ENCODE assay signal across 8 cellular contexts in genomic region chr17:28710948-28711722, GRCh38. TPM values are rescaled to one million over a fixed set of nuclear protein-coding genes. Genes with fewer than 3 reads are reported as not detected.
DNase-seq lines count a peak whose midpoint lies in the region; TF ChIP-seq lines count a peak whose summit lies in the region.

No MANE protein-coding gene starts in this region.

- H3K4me3 ChIP-seq in HUES48 (ENCODE audit: low read depth, low read length) = peak overlapping the region; percentile 88
- peak overlapping the region; percentile 66 for H3K4me3 ChIP-seq in OCI-LY1 (ENCODE audit: low read depth, low read length, poor library complexity, severe bottlenecking)
- H3K4me3 ChIP-seq in epithelial cell of esophagus (ENCODE audit: low read length) = peak overlapping the region; percentile 57
- H3K4me3 ChIP-seq in mononuclear cell (ENCODE audit: low read length) = peak overlapping the region; percentile 70

- H3K27me3 ChIP-seq in HUES48 (ENCODE audit: control insufficient read depth, insufficient read depth, low read length) (no peaks in the 10 kb centered on the region), OCI-LY1 (ENCODE audit: insufficient read depth, low read length) (no peaks in the 10 kb centered on the region), mononuclear cell (ENCODE audit: insufficient read depth, low read length) (no peaks in the 10 kb centered on the region)

- H3K9me2 ChIP-seq in OCI-LY1 (ENCODE audit: low read depth, low read length) = no peaks in the 10 kb centered on the region

- H3K9ac ChIP-seq in HUES48 (ENCODE audit: low read depth, low read length) (peak overlapping the region; percentile 95), OCI-LY1 (ENCODE audit: low read length) (peak overlapping the region; percentile 65)

- H3F3A ChIP-seq in OCI-LY1 (ENCODE audit: insufficient read depth, low read length) = no peaks in the 10 kb centered on the region

- no peak overlapping the region for H2AFZ ChIP-seq in OCI-LY1 (ENCODE audit: low read length)

- no peaks in the 10 kb centered on the region for H3K79me2 ChIP-seq in OCI-LY1 (ENCODE audit: insufficient read depth, low read length)

- peak; percentile 80 for DNase-seq in COLO668 (lab: John Stamatoyannopoulos, UW; ENCODE audit: unreplicated experiment)
- peak; percentile 96 for DNase-seq in GM20000 (ENCODE audit: low spot score)
- DNase-seq in activated T-cell treated with anti-CD3 and anti-CD28 coated beads for 4 hours = peak; percentile 90
- peak; percentile 82 for DNase-seq in epithelial cell of esophagus (ENCODE audit: low read depth)
- DNase-seq in stimulated activated CD8-positive, alpha-beta memory T cell treated with anti-CD3 and anti-CD28 coated beads, Interleukin-2, amount 100 ng/mL, for 48 hours (ENCODE audit: low read depth in 2 of 2) = peak; percentile 81 to 88

- H3K9me3 ChIP-seq in HUES48 (ENCODE audit: control insufficient read depth, insufficient read depth, low read length) (no peaks in the 10 kb centered on the region), OCI-LY1 (ENCODE audit: low read length) (no peaks in the 10 kb centered on the region), mononuclear cell (ENCODE audit: low read depth, low read length) (no peaks in the 10 kb centered on the region)

- TF ChIP-seq CTCF in GM20000 (IDR thresholded peaks at IDR 0.05; ENCODE audit: extremely low read depth, missing control alignments) = no peak
- TF ChIP-seq CTCF in OCI-LY1 (IDR thresholded peaks at IDR 0.05; ENCODE audit: low read length) = no peak
- TF ChIP-seq CTCF in epithelial cell of esophagus (IDR thresholded peaks at IDR 0.05; ENCODE audit: insufficient read depth, low read depth, low read length, missing control alignments) = no peak

- peak overlapping the region; percentile 81 for H3K4me2 ChIP-seq in OCI-LY1 (ENCODE audit: low read length)

- H3K36me3 ChIP-seq in HUES48 (ENCODE audit: control insufficient read depth, insufficient read depth, low read length) (peaks cover 30% of the 10 kb centered on the region), OCI-LY1 (ENCODE audit: insufficient read depth, low read length) (no peaks in the 10 kb centered on the region)

- H3K4me1 ChIP-seq in HUES48 (ENCODE audit: control insufficient read depth, insufficient read depth, low read length) (peaks cover 8% of the 10 kb centered on the region), OCI-LY1 (ENCODE audit: insufficient read depth, low read length, severe bottlenecking) (peaks cover 27% of the 10 kb centered on the region), mononuclear cell (ENCODE audit: insufficient read depth, low read length) (peaks cover 20% of the 10 kb centered on the region)

- H4K20me1 ChIP-seq in OCI-LY1 (ENCODE audit: insufficient read depth, low read length) = no peaks in the 10 kb centered on the region

- H3K27ac ChIP-seq in HUES48 (ENCODE audit: low read depth, low read length) (peak overlapping the region; percentile 98), OCI-LY1 (ENCODE audit: low read depth, low read length, poor library complexity, severe bottlenecking) (peak overlapping the region; percentile 64)

RNA-seq across cellular contexts. Expression of gene PROCA1, which starts 0.6 kb away (rescaled TPM):
- 0.94 TPM for total RNA-seq in mononuclear cell

RNA-seq across cellular contexts. Expression of gene RAB34, which starts 6.5 kb away (rescaled TPM):
- 27.0 TPM for total RNA-seq in mononuclear cell

RNA-seq across cellular contexts. Expression of gene RPL23A, which starts 8.7 kb away (rescaled TPM):
- total RNA-seq in mononuclear cell = 1,375 TPM

RNA-seq across cellular contexts. Expression of gene TLCD1, which starts 14.9 kb away (rescaled TPM):
- total RNA-seq in mononuclear cell = not detected

RNA-seq across cellular contexts. Expression of gene NEK8, which starts 17.5 kb away (rescaled TPM):
- total RNA-seq in mononuclear cell = 1.4 TPM

Comparison
In these comparisons a context has a peak if more than half of its experiments do, and no peak if none do; other contexts are left out.
1. Peak in every context shown above with its lines: DNase-seq, H3K4me3 ChIP-seq and H3K27ac ChIP-seq.